8 cellular contexts compared by ENCODE assay signal in the genomic region with DNA sequence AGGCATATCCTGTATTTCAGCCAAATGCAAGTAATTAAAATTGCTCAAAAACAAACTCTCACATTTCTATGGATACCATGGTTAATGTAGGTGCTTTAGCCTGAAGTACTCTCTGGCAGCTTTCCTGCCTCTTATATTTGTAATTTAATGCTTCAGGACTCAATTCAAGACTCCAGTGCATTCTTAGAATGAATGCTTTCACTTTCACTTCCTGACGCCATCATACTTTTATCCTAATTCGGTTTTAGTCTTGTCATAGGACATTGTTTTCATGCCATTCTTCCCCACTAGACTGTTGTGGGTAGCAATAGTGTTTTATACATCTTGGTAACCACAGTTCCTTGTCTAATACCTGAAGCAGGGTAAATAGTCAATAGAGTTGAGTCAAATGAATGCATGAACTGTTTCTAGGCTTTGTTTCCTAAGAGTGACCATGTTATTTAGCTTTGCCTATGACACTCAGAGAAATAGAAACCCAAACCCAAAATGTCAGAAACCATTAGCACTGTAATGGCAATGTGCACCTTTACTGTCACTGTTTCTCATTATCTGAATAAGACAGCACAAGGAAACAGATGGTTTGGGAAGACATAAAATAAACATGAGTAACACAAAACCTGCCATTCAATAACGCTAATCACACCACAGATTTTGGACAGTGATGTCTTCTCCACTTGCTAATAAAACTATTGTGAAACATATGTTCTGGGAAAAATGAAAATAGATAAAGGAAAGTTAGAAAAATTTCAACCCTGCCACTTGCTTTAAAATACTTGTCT.
DNase-seq lines count a peak whose midpoint lies in the region; ATAC-seq and TF ChIP-seq lines count a peak whose summit lies in the region.

No MANE protein-coding gene starts in this region.

- in situ Hi-C loops in gastrocnemius medialis (cut with MboI; ENCODE audit: low sequenced_read_pairs in 4 of 4) = no loop called here

- H3K4me1 Mint-ChIP-seq in stimulated activated effector memory CD8-positive, alpha-beta T cell treated with anti-CD3 and anti-CD28 coated beads, Interleukin-12 subunit alpha, Interleukin-12 subunit beta, amount 100 ng/mL, for 72 hours = no peaks in the 10 kb centered on the region

- peaks cover 24% of the 10 kb centered on the region for H3K9me3 Mint-ChIP-seq in stimulated activated effector memory CD8-positive, alpha-beta T cell treated with anti-CD3 and anti-CD28 coated beads, Interleukin-12 subunit alpha, Interleukin-12 subunit beta, amount 100 ng/mL, for 72 hours

- H3K4me3 ChIP-seq in epithelial cell of esophagus (ENCODE audit: low read length) (peak overlapping the region; percentile 30), gastrocnemius medialis (peak overlapping the region; percentile 26 to 50 (median 36))

- H3K27ac ChIP-seq in gastrocnemius medialis = no peak overlapping the region

- no peaks in the 10 kb centered on the region for H3K9me3 ChIP-seq in gastrocnemius medialis

- intact Hi-C loops in gastrocnemius medialis (cut with DNase I; ENCODE audit: low total_unique reads) = no loop called here
- intact Hi-C loops in head of caudate nucleus (cut with DNase I) = no loop called here

- DNase-seq in GM03348 (ENCODE audit: low spot score) (peak; percentile 24), NCI-H524 treated with DMSO at 0.1 percent for 48 hours (lab: John Stamatoyannopoulos, UW) (peak; percentile 79), epithelial cell of esophagus (ENCODE audit: low read depth) (peak; percentile 9), gastrocnemius medialis (no peak), ureter (ENCODE audit: low spot score) (no peak), NCI-H2081 (lab: John Stamatoyannopoulos, UW) (no peak), head of caudate nucleus (no peak)
- DNase-seq in stimulated activated effector memory CD8-positive, alpha-beta T cell treated with anti-CD3 and anti-CD28 coated beads, Interleukin-12 subunit alpha, Interleukin-12 subunit beta, amount 100 ng/mL, for 72 hours (ENCODE audit: low spot score in 2 of 2) = no peak

- no peak overlapping the region for H3K4me3 Mint-ChIP-seq in stimulated activated effector memory CD8-positive, alpha-beta T cell treated with anti-CD3 and anti-CD28 coated beads, Interleukin-12 subunit alpha, Interleukin-12 subunit beta, amount 100 ng/mL, for 72 hours

- TF ChIP-seq CTCF in epithelial cell of esophagus (IDR thresholded peaks at IDR 0.05; ENCODE audit: insufficient read depth, low read depth, low read length, missing control alignments) = no peak
- TF ChIP-seq CTCF in gastrocnemius medialis (IDR thresholded peaks at IDR 0.05 in 4 of 5, conservative IDR thresholded peaks at IDR 0.05 in 1 of 5) = no peak

- peaks cover 0 to 3% of the 10 kb centered on the region in 2 donors for H3K4me1 ChIP-seq in gastrocnemius medialis

- no peaks in the 10 kb centered on the region for H3K36me3 ChIP-seq in gastrocnemius medialis

- H3K36me3 Mint-ChIP-seq in stimulated activated effector memory CD8-positive, alpha-beta T cell treated with anti-CD3 and anti-CD28 coated beads, Interleukin-12 subunit alpha, Interleukin-12 subunit beta, amount 100 ng/mL, for 72 hours = no peaks in the 10 kb centered on the region

- H3K27me3 ChIP-seq in gastrocnemius medialis = no peaks in the 10 kb centered on the region

- no peak overlapping the region for H3K27ac Mint-ChIP-seq in stimulated activated effector memory CD8-positive, alpha-beta T cell treated with anti-CD3 and anti-CD28 coated beads, Interleukin-12 subunit alpha, Interleukin-12 subunit beta, amount 100 ng/mL, for 72 hours

- TF ChIP-seq POLR2A in gastrocnemius medialis (IDR thresholded peaks at IDR 0.05) = no peak

- no peak for ATAC-seq in gastrocnemius medialis
- no peak for ATAC-seq in stimulated activated effector memory CD8-positive, alpha-beta T cell treated with anti-CD3 and anti-CD28 coated beads, Interleukin-12 subunit alpha, Interleukin-12 subunit beta, amount 100 ng/mL, for 72 hours

Comparison
In these comparisons a context has a peak if more than half of its experiments do, and no peak if none do; other contexts are left out.
1. DNase-seq: peak in GM03348 (single experiment), NCI-H524 treated with DMSO at 0.1 percent for 48 hours (single experiment) and epithelial cell of esophagus (single experiment); none in gastrocnemius medialis (0 of 2), ureter (single experiment), stimulated activated effector memory CD8-positive, alpha-beta T cell treated with anti-CD3 and anti-CD28 coated beads, Interleukin-12 subunit alpha, Interleukin-12 subunit beta, amount 100 ng/mL, for 72 hours (0 of 2), NCI-H2081 (0 of 2) and head of caudate nucleus (0 of 42).